Comparison of ENCODE assay signal across 8 cellular contexts in the genomic region with DNA sequence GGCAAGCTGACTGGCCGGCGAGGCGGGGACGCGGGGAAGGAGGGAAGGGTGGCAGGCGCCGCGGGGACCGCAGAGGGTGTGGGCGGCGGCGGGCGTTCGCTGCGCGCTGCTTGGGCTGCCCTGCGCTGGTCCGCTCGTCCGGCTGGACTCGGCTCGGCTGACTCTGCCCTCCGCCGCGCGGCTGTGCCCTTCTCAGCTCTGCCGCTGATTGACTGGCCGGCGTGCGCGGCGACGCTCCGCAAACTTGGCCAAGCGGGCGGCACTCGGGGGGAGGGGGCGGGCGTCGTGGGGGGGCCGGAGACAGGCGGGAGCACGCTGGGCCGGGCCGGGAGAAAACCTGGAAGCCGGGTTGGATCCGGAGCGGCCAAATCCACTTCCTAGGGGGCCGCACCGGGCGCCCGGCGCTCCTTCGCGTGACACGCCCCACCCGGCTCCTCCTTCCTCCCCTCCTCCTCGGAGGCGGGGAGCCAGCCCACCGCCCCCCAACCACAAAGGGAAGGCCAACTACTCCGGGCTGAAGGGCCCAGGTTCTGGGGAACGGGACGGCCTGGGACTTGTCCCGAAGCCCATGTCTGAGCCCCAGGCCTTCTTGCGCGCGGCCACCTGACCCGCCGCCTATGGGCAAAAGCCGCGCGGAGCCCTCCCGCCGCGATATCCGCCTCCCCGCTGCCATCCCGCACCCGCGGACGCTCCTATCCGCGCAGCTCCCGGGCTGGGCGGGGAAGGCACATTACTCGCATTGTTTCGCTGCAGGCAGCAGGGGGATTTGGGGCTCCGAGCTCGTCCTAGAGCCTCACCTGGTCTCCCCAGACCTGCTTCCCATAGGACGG. TPM values are rescaled to one million over a fixed set of nuclear protein-coding genes. Genes with fewer than 3 reads are reported as not detected.
DNase-seq lines count a peak whose midpoint lies in the region; ATAC-seq and TF ChIP-seq lines count a peak whose summit lies in the region.

GPC4 (minus strand) TSS at position 214 of the 830 bp plus-strand sequence. CDS start 524 bp downstream, outside the sequence.

- H3K36me3 Mint-ChIP-seq in stimulated activated naive CD8-positive, alpha-beta T cell treated with anti-CD3 and anti-CD28 coated beads, Interleukin-15, Interleukin-2, amounts not matched to agents 100 ng/mL and 50 ng/mL, for 24 hours (ENCODE audit: low read depth) = no peaks in the 10 kb centered on the region
- no peaks in the 10 kb centered on the region for H3K36me3 Mint-ChIP-seq in CD4-positive, alpha-beta T cell (ENCODE audit: low read depth)

- H3K27me3 Mint-ChIP-seq in stimulated activated naive CD8-positive, alpha-beta T cell treated with anti-CD3 and anti-CD28 coated beads, Interleukin-15, Interleukin-2, amounts not matched to agents 100 ng/mL and 50 ng/mL, for 24 hours = peaks cover 45% of the 10 kb centered on the region
- H3K27me3 Mint-ChIP-seq in CD4-positive, alpha-beta T cell = peaks cover 54% of the 10 kb centered on the region

- ATAC-seq in CD4-positive, alpha-beta T cell (ENCODE audit: poor library complexity) = no peak

- DNase-seq in NCI-H2227 (lab: John Stamatoyannopoulos, UW; ENCODE audit: unreplicated experiment) = peak; percentile 44
- DNase-seq in NCI-H2227 treated with DMSO at 0.1 percent for 48 hours (lab: John Stamatoyannopoulos, UW) = no peak
- DNase-seq in NCI-H1105 treated with DMSO at 0.1 percent for 48 hours (lab: John Stamatoyannopoulos, UW) = peak; percentile 28
- DNase-seq in T47D (ENCODE audit: low read depth in 1 of 2, low spot score in 1 of 2) = peak; percentile 35 to 61
- DNase-seq in kidney tubule cell (ENCODE audit: low spot score) = peak; percentile 85
- DNase-seq in COR-L47 (lab: John Stamatoyannopoulos, UW) = no peak
- DNase-seq in CD4-positive, alpha-beta T cell = no peak

- H3K4me3 Mint-ChIP-seq in stimulated activated naive CD8-positive, alpha-beta T cell treated with anti-CD3 and anti-CD28 coated beads, Interleukin-15, Interleukin-2, amounts not matched to agents 100 ng/mL and 50 ng/mL, for 24 hours = peak within 1 kb of the TSS; percentile 53
- H3K4me3 Mint-ChIP-seq in CD4-positive, alpha-beta T cell = no peak within 1 kb of the TSS

- H3K9me3 ChIP-seq in CD4-positive, alpha-beta T cell (ENCODE audit: control insufficient read depth, low read length) = no peaks in the 10 kb centered on the region

- intact Hi-C loops in CD4-positive, alpha-beta T cell (cut with DNase I, micrococcal nuclease) = no loop called here

- no peak within 1 kb of the TSS for H3K27ac ChIP-seq in CD4-positive, alpha-beta T cell (ENCODE audit: low read depth, low read length)

- POLR2A ChIA-PET in CD4-positive, alpha-beta T cell (lab: Charles Lee) = no interaction called here

- no peak within 1 kb of the TSS for H3K27ac Mint-ChIP-seq in stimulated activated naive CD8-positive, alpha-beta T cell treated with anti-CD3 and anti-CD28 coated beads, Interleukin-15, Interleukin-2, amounts not matched to agents 100 ng/mL and 50 ng/mL, for 24 hours
- no peak within 1 kb of the TSS for H3K27ac Mint-ChIP-seq in CD4-positive, alpha-beta T cell

- H3K27me3 ChIP-seq in CD4-positive, alpha-beta T cell (ENCODE audit: control insufficient read depth, insufficient read depth, low read length) = peaks cover 60% of the 10 kb centered on the region

- in situ Hi-C loops in T47D (cut with HindIII; ENCODE audit: low pct_unique_long_range_greater_than_20kb, low sequenced_read_pairs) = no loop called here

- H3K4me1 Mint-ChIP-seq in stimulated activated naive CD8-positive, alpha-beta T cell treated with anti-CD3 and anti-CD28 coated beads, Interleukin-15, Interleukin-2, amounts not matched to agents 100 ng/mL and 50 ng/mL, for 24 hours (ENCODE audit: low read depth) = peaks cover 9% of the 10 kb centered on the region
- H3K4me1 Mint-ChIP-seq in CD4-positive, alpha-beta T cell (ENCODE audit: low read depth) = no peaks in the 10 kb centered on the region

- CTCF ChIA-PET in CD4-positive, alpha-beta T cell (lab: Charles Lee) = no interaction called here

- H3K9me3 Mint-ChIP-seq in stimulated activated naive CD8-positive, alpha-beta T cell treated with anti-CD3 and anti-CD28 coated beads, Interleukin-15, Interleukin-2, amounts not matched to agents 100 ng/mL and 50 ng/mL, for 24 hours = no peaks in the 10 kb centered on the region
- no peaks in the 10 kb centered on the region for H3K9me3 Mint-ChIP-seq in CD4-positive, alpha-beta T cell

- no peak for TF ChIP-seq CTCF in CD4-positive, alpha-beta T cell (IDR thresholded peaks at IDR 0.05)

RNA-seq across cellular contexts. Expression of gene GPC4, which starts in this region (rescaled TPM):
- total RNA-seq in CD4-positive, alpha-beta T cell = not detected

Comparison
In these comparisons a context has a peak if more than half of its experiments do, and no peak if none do; other contexts are left out.
1. DNase-seq: peak in NCI-H2227 (single experiment), NCI-H1105 treated with DMSO at 0.1 percent for 48 hours (single experiment), T47D (2 of 2) and kidney tubule cell (single experiment); none in NCI-H2227 treated with DMSO at 0.1 percent for 48 hours (single experiment), COR-L47 (single experiment) and CD4-positive, alpha-beta T cell (0 of 10).